In the genomic region with DNA sequence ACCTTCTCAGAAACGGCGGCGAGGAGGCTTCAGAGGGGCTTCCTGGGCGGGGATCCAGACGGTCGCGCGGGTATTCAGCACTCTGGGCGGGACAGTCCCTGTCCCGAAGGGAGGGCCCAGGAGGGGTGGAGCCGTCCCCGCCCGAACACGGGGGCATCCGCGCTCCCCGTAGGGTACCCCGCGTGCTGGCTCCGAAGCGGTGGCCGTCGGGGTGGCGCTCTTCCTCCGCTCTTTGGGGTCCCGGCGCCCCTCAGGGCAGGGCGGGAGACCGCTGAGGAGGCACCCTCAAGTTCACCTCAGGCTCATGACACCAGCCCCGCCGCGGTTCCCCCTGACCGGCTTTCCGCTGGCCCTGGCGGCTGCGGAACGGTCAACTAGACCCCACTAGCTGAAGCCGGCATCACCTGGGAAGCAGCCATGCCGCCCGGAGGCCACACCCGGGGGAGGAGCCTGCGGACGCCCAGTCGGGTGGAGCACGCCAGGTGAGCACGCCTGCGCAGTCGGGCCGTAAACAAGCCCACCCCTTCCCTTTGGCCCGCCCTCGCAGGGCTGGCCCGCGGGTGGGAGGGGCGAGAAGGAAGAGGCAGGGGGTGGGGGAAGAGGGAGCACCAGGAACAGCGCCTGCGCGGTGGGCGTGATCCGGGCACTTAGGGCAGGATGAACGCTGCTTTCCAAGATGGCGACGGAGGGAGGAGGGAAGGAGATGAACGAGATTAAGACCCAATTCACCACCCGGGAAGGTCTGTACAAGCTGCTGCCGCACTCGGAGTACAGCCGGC, we compare ENCODE assay signal across 8 cellular contexts. TPM values are rescaled to one million over a fixed set of nuclear protein-coding genes. Genes with fewer than 3 reads are reported as not detected.
DNase-seq lines count a peak whose midpoint lies in the region; ATAC-seq and TF ChIP-seq lines count a peak whose summit lies in the region.

A gene with protein sequence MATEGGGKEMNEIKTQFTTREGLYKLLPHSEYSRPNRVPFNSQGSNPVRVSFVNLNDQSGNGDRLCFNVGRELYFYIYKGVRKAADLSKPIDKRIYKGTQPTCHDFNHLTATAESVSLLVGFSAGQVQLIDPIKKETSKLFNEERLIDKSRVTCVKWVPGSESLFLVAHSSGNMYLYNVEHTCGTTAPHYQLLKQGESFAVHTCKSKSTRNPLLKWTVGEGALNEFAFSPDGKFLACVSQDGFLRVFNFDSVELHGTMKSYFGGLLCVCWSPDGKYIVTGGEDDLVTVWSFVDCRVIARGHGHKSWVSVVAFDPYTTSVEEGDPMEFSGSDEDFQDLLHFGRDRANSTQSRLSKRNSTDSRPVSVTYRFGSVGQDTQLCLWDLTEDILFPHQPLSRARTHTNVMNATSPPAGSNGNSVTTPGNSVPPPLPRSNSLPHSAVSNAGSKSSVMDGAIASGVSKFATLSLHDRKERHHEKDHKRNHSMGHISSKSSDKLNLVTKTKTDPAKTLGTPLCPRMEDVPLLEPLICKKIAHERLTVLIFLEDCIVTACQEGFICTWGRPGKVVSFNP (plus strand): TSS at position 650 of the 779 bp plus-strand sequence. CDS start 27 bp downstream, at position 677.

- peaks cover 19 to 32% of the 10 kb centered on the region in 2 donors for H3K4me1 Mint-ChIP-seq in immature natural killer cell

- peak within 1 kb of the TSS; percentile 80 to 94 (median 91) for H3K27ac ChIP-seq in spleen

- H3K27ac Mint-ChIP-seq in immature natural killer cell: peak within 1 kb of the TSS; percentile 90 to 97 (median 94)

- peaks cover 0 to 1% (median 0%) of the 10 kb centered on the region in 3 donors for H3K36me3 Mint-ChIP-seq in immature natural killer cell

- TF ChIP-seq CTCF in AG09309 (IDR thresholded peaks at IDR 0.05; ENCODE audit: control insufficient read depth, insufficient read depth, low read depth, low read length, missing control alignments): no peak
- no peak for TF ChIP-seq CTCF in WI38 (IDR thresholded peaks at IDR 0.05; ENCODE audit: low read depth, low read length)
- TF ChIP-seq CTCF in cardiac fibroblast (IDR thresholded peaks at IDR 0.05; ENCODE audit: low read depth, low read length): no peak
- TF ChIP-seq CTCF in spleen (IDR thresholded peaks at IDR 0.05 in 8 of 11, conservative IDR thresholded peaks at IDR 0.05 in 3 of 11): peak in 2 of 11 experiments; percentile 26 to 34

- peak within 1 kb of the TSS; percentile 95 to 99 (median 97) for H3K4me3 Mint-ChIP-seq in immature natural killer cell

- peaks cover 18 to 55% (median 36%) of the 10 kb centered on the region in 6 donors for H3K4me1 ChIP-seq in spleen

- no peaks in the 10 kb centered on the region for H3K9me3 Mint-ChIP-seq in immature natural killer cell

- ATAC-seq in GM18909 (IDR thresholded peaks at IDR 0.05; ENCODE audit: poor library complexity, unreplicated experiment) (peak; percentile 95), HG03175 (IDR thresholded peaks at IDR 0.05; ENCODE audit: unreplicated experiment) (peak; percentile 94)

- H3K27me3 Mint-ChIP-seq in immature natural killer cell (ENCODE audit: low read depth in 3 of 3): peaks cover 3 to 6% (median 5%) of the 10 kb centered on the region in 3 donors

- intact Hi-C loops in spleen (cut with DNase I; ENCODE audit: low total_unique reads): no loop called here

- TF ChIP-seq POLR2A in spleen (IDR thresholded peaks at IDR 0.05): no peak

- H3K36me3 ChIP-seq in spleen: peaks cover 0 to 26% (median 0%) of the 10 kb centered on the region in 6 donors

- H3K9me3 ChIP-seq in spleen: no peaks in the 10 kb centered on the region

- WGBS in spleen, 5 donors: 0 to 1% (median 0%) methylated on average over 42 to 67 of the region's 67 CpGs

- no peaks in the 10 kb centered on the region for H3K27me3 ChIP-seq in spleen (replicated peaks in 1 of 7)

- DNase-seq in AG09309 (ENCODE audit: low read depth) (peak; percentile 77), NCI-H2227 treated with DMSO at 0.1 percent for 48 hours (lab: John Stamatoyannopoulos, UW) (peak; percentile 97), cardiac fibroblast (ENCODE audit: low read depth in 2 of 2) (peak; percentile 97 to 98), immature natural killer cell (peak; percentile 97 to 98 (median 97)), spleen (peak; percentile 100)

- H3K4me3 ChIP-seq in AG09309 (ENCODE audit: control insufficient read depth, low read depth, low read length) (peak within 1 kb of the TSS; percentile 100), WI38 (ENCODE audit: low read depth, low read length) (peak within 1 kb of the TSS; percentile 78), cardiac fibroblast (replicated peaks in 1 of 2; ENCODE audit: low read depth in 2 of 2, low read length in 2 of 2) (peak within 1 kb of the TSS; percentile 77 to 100), spleen (peak within 1 kb of the TSS; percentile 68 to 100 (median 97))

RNA-seq across cellular contexts. Expression of the gene that starts here (rescaled TPM):
- polyA plus RNA-seq in immature natural killer cell (10 to 100 TPM; 10.8 to 14.6 (median 14.0) TPM), spleen (10 to 100 TPM in 1 of 3 donors, 1 to 10 TPM in 2; 8.7 to 11.1 (median 8.7) TPM)
- 10 to 100 TPM; 25.8 to 40.8 (median 30.1) TPM for total RNA-seq in spleen

Comparison
In these comparisons a context has a peak if more than half of its experiments do, and no peak if none do; other contexts are left out.
1. Peak in every context shown above with its lines: DNase-seq, ATAC-seq, H3K4me3 ChIP-seq and H3K27ac ChIP-seq.